ENCODE assay signal across 8 cellular contexts in genomic region chrX:123884809-123885408, GRCh38. TPM values are rescaled to one million over a fixed set of nuclear protein-coding genes. Genes with fewer than 3 reads are reported as not detected.
DNase-seq lines count a peak whose midpoint lies in the region; ATAC-seq, FAIRE-seq and TF ChIP-seq lines count a peak whose summit lies in the region.

No MANE protein-coding gene starts in this region.

- TF ChIP-seq CTCF in MCF 10A (IDR thresholded peaks at IDR 0.05; ENCODE audit: unreplicated experiment): peak; percentile 34
- peak in 1 of 3 donors; percentile 32 for TF ChIP-seq CTCF in breast epithelium (IDR thresholded peaks at IDR 0.05)
- TF ChIP-seq CTCF in bronchial epithelial cell (IDR thresholded peaks at IDR 0.05; ENCODE audit: insufficient read depth, low read length, severe bottlenecking): peak; percentile 25

- no TSS peak for BruUV-seq in MCF 10A (replicated peaks; lab: Mats Ljungman, UMichigan)

- peak; percentile 45 for DNase-seq in MCF 10A (ENCODE audit: unreplicated experiment)
- no peak for DNase-seq in breast epithelium (ENCODE audit: low spot score in 2 of 2)
- DNase-seq in HT1080 (ENCODE audit: low read depth): peak; percentile 51
- peak; percentile 68 for DNase-seq in NOMO-1 treated with DMSO at 0.1 percent for 48 hours (lab: John Stamatoyannopoulos, UW; ENCODE audit: unreplicated experiment)
- peak; percentile 56 for DNase-seq in bronchial epithelial cell (ENCODE audit: low read depth)
- peak; percentile 62 to 75 for DNase-seq in lung microvascular endothelial cell (ENCODE audit: low read depth in 2 of 2)

- no peak overlapping the region for H3K27ac ChIP-seq in breast epithelium

- no peak overlapping the region for H3K4me3 Mint-ChIP-seq in MCF 10A (ENCODE audit: unreplicated experiment)

- no peak overlapping the region for H3K27ac Mint-ChIP-seq in MCF 10A (ENCODE audit: low read depth, unreplicated experiment)

- FAIRE-seq in bronchial epithelial cell (lab: Jason Lieb, UNC): no peak

- no peaks in the 10 kb centered on the region for H3K9me3 ChIP-seq in breast epithelium

- H3K36me3 ChIP-seq in breast epithelium (no peaks in the 10 kb centered on the region), bronchial epithelial cell (ENCODE audit: control insufficient read depth, insufficient read depth, low read length) (peaks cover 2% of the 10 kb centered on the region)

- H3K36me3 Mint-ChIP-seq in MCF 10A (ENCODE audit: insufficient read depth, unreplicated experiment): peaks cover 26% of the 10 kb centered on the region

- no peak overlapping the region for H3K4me3 ChIP-seq in breast epithelium
- no peak overlapping the region for H3K4me3 ChIP-seq in bronchial epithelial cell (ENCODE audit: low read depth, low read length)

- H3K4me1 Mint-ChIP-seq in MCF 10A (ENCODE audit: insufficient read depth, unreplicated experiment): no peaks in the 10 kb centered on the region

- POLR2A ChIA-PET in MCF 10A (lab: Yijun Ruan, JAX): interaction anchor here (1.6 kb wide), 1 partner anchor 75 kb away, joined by 5 read pairs; no protein-coding TSS in a partner anchor

- peaks cover 7% of the 10 kb centered on the region for H3K9me3 Mint-ChIP-seq in MCF 10A (ENCODE audit: unreplicated experiment)

- no peaks in the 10 kb centered on the region for H3K27me3 Mint-ChIP-seq in MCF 10A (ENCODE audit: insufficient read depth, unreplicated experiment)

- intact Hi-C loops in MCF 10A (cut with micrococcal nuclease): loop anchor here (1.0 to 2.0 kb wide), 2 partner anchors 52 to 92 kb away; no protein-coding TSS in a partner anchor
- intact Hi-C loops in breast epithelium (cut with DNase I; ENCODE audit: low total_unique reads): no loop called here

- CTCF ChIA-PET in MCF 10A (lab: Yijun Ruan, JAX): interaction anchor here (0.6 to 5.2 kb wide), 11 partner anchors 14 to 950 kb away, joined by 3 to 36 read pairs (median 4); no protein-coding TSS in a partner anchor

- ATAC-seq in GM18498 (IDR thresholded peaks at IDR 0.05; ENCODE audit: unreplicated experiment) (no peak), GM19463 (IDR thresholded peaks at IDR 0.05; ENCODE audit: unreplicated experiment) (no peak)

- H3K27me3 ChIP-seq in breast epithelium (no peaks in the 10 kb centered on the region), bronchial epithelial cell (ENCODE audit: control insufficient read depth, insufficient read depth, low read length) (no peaks in the 10 kb centered on the region)

- no peak for TF ChIP-seq POLR2A in breast epithelium (IDR thresholded peaks at IDR 0.05)

- H3K4me1 ChIP-seq in breast epithelium: no peaks in the 10 kb centered on the region

RNA-seq across cellular contexts. Expression of gene XIAP, which starts 25.1 kb away (rescaled TPM):
- total RNA-seq in MCF 10A (2022) (62.1 and 62.9 TPM in 2 replicates), breast epithelium (10 to 100 TPM; 38.7 to 47.6 (median 44.2) TPM), bronchial epithelial cell (41.6 and 43.3 TPM in 2 replicates), lung microvascular endothelial cell (28.1 and 49.2 TPM in 2 replicates)
- total RNA-seq in HT1080 (2014; rRNA removed; shearing (Covaris generic)): 28.4 and 28.8 TPM in 2 replicates
- 16.7 and 23.8 TPM in 2 replicates for polyA plus RNA-seq in HT1080 (2015; cell fraction: cytosol; rRNA removed)
- 20.4 and 22.0 TPM in 2 replicates for polyA plus RNA-seq in HT1080 (2015; cell fraction: nucleus; rRNA removed)

Comparison
In these comparisons a context has a peak if more than half of its experiments do, and no peak if none do; other contexts are left out.
1. DNase-seq: peak in MCF 10A (single experiment), HT1080 (single experiment), NOMO-1 treated with DMSO at 0.1 percent for 48 hours (single experiment), bronchial epithelial cell (single experiment) and lung microvascular endothelial cell (2 of 2); none in breast epithelium (0 of 2).